12 cellular contexts compared by ENCODE assay signal in the genomic region with DNA sequence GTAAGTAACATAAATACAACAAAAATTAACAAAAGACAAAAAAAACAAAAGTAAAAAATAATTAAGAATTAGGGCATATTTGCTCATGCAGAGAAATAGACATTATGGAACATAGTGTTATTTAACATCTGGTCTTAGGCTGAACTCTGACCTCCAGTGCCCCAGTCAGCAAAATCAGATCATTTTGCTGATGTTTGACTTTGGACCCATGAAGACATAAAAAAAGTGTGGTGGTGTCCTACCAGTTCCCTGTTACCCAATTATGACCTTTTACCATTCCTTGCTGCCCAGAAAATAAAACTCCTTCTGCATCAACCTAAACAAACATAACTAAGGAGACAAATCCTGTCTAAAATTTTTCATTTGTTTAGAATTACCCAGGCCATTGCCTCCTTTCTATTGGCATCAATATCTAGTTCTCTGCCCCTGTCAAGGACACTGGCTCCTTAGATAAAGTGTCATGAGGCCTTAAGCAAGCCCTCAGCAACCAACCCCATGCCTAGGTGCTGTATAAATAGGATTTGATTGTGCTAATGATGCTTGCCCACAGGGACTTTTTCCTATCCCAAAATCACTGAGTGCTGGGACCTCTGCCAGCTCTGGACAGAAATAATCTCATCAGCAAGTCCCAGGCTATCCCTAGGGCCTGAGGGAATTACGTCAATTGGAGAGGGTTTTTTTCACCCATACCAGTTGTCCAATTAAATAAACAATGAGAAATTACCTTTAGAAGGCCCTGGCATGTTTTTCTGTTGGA.
DNase-seq lines count a peak whose midpoint lies in the region; ATAC-seq and TF ChIP-seq lines count a peak whose summit lies in the region.
"Had no signal": no experiment of that assay in that cellular context is flagged by ENCODE, and none has a peak within 500 bp of the region (broad histone marks: within the 10 kb centered on the region; RNA-seq: fewer than 3 reads in every experiment).

No MANE protein-coding gene starts in this region.

- DNase-seq in NCI-H1092 treated with DMSO at 0.1 percent for 48 hours (lab: John Stamatoyannopoulos, UW): peak; percentile 7
- peak; percentile 20 for DNase-seq in adipocyte (ENCODE audit: low read depth)
- DNase-seq in heart right ventricle: peak; percentile 37 to 82
- DNase-seq in stromal cell of bone marrow (ENCODE audit: low read depth): peak; percentile 18
- DNase-seq in stimulated activated CD4-positive, alpha-beta T cell treated with anti-CD3 and anti-CD28 coated beads, Interleukin-15, amount 100 ng/mL, for 24 hours: no peak
- DNase-seq in stimulated activated naive CD8-positive, alpha-beta T cell treated with anti-CD3 and anti-CD28 coated beads, Interleukin-15, Interleukin-2, amounts not matched to agents 100 U/mL and 50 U/mL, for 24 hours: no peak
- DNase-seq in NCI-H1048 (lab: John Stamatoyannopoulos, UW): no peak
- DNase-seq: activated T-cell treated with anti-CD3 and anti-CD28 coated beads, Interleukin-2, amount 50 U/mL, for 48 hours; midbrain; psoas muscle had no signal

- peak; percentile 58 to 96 (median 91) for ATAC-seq in heart right ventricle
- no peak for ATAC-seq in stimulated activated naive CD8-positive, alpha-beta T cell treated with anti-CD3 and anti-CD28 coated beads, Interleukin-15, Interleukin-2, amounts not matched to agents 100 U/mL and 50 U/mL, for 24 hours
- ATAC-seq: psoas muscle had no signal

- H3K27me3 ChIP-seq in adipocyte (replicated peaks; ENCODE audit: control insufficient read depth, insufficient read depth, low read length) (no peaks in the 10 kb centered on the region), heart right ventricle (no peaks in the 10 kb centered on the region)
- H3K27me3 ChIP-seq: brain microvascular endothelial cell had no signal

- no peak for TF ChIP-seq CTCF in heart right ventricle (IDR thresholded peaks at IDR 0.05)

- H3K4me1 ChIP-seq in adipocyte (ENCODE audit: control insufficient read depth, insufficient read depth, low read length) (peaks cover 20% of the 10 kb centered on the region), heart right ventricle (peaks cover 5 to 38% (median 21%) of the 10 kb centered on the region in 9 donors)
- H3K4me1 ChIP-seq: psoas muscle had no signal

- H3K4me3 ChIP-seq in adipocyte (ENCODE audit: low read length) (no peak overlapping the region), heart right ventricle (no peak overlapping the region)
- H3K4me3 ChIP-seq: psoas muscle had no signal

- WGBS in heart right ventricle, 2 donors: 9 to 15% methylated on average over 1 of the region's 1 CpG

- H3K36me3 ChIP-seq in adipocyte (ENCODE audit: control insufficient read depth, insufficient read depth, low read length, severe bottlenecking): no peaks in the 10 kb centered on the region
- peaks cover 0 to 28% (median 0%) of the 10 kb centered on the region in 9 donors for H3K36me3 ChIP-seq in heart right ventricle
- H3K36me3 ChIP-seq: brain microvascular endothelial cell had no signal

- intact Hi-C loops in heart right ventricle (cut with DNase I): no loop called here

- H3K9ac ChIP-seq in adipocyte (ENCODE audit: low read length): no peak overlapping the region

- H3K27ac ChIP-seq in heart right ventricle: peak overlapping the region; percentile 14 to 65 (median 50)
- H3K27ac ChIP-seq: brain microvascular endothelial cell, HL-60, psoas muscle had no signal

- no peaks in the 10 kb centered on the region for H3K9me3 ChIP-seq in adipocyte (ENCODE audit: control insufficient read depth, low read length)
- H3K9me3 ChIP-seq in heart right ventricle: no peaks in the 10 kb centered on the region
- H3K9me3 ChIP-seq: psoas muscle had no signal

Comparison
In these comparisons a context has a peak if more than half of its experiments do, and no peak if none do; other contexts are left out.
1. DNase-seq: peak in NCI-H1092 treated with DMSO at 0.1 percent for 48 hours (single experiment), adipocyte (single experiment), heart right ventricle (2 of 2) and stromal cell of bone marrow (single experiment); none in stimulated activated CD4-positive, alpha-beta T cell treated with anti-CD3 and anti-CD28 coated beads, Interleukin-15, amount 100 ng/mL, for 24 hours (single experiment), stimulated activated naive CD8-positive, alpha-beta T cell treated with anti-CD3 and anti-CD28 coated beads, Interleukin-15, Interleukin-2, amounts not matched to agents 100 U/mL and 50 U/mL, for 24 hours (single experiment) and NCI-H1048 (single experiment).